16 cellular contexts compared by ENCODE assay signal in the genomic region with DNA sequence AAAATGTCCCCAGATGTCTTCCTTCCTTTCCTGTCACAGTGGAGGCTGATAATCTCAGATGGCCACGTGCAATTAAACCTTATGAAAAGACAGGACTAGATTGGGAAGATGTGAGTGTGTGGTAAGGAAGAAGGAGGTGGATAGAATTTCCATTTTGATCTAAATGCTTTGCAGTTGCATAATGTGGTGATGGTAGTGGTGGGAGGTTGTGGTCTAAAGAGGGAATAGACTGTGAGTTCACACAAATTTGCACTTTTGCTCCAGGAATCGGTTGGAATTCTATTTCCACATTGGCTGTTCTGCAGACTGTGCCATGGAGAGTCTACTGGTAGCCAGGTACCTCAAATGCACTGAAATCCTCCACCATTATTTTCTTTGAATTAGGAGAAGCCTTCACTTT.
DNase-seq lines count a peak whose midpoint lies in the region; ATAC-seq and TF ChIP-seq lines count a peak whose summit lies in the region.
"Had no signal": no experiment of that assay in that cellular context is flagged by ENCODE, and none has a peak within 500 bp of the region (broad histone marks: within the 10 kb centered on the region; RNA-seq: fewer than 3 reads in every experiment).

No MANE protein-coding gene starts in this region.

- H3K27ac Mint-ChIP-seq in CD8-positive, alpha-beta memory T cell, result peak overlapping the region in 6 of 8 donors; percentile 4 to 84 (median 22)
- H3K27ac Mint-ChIP-seq: GM23338 had no signal

- WGBS in body of pancreas, 2 donors, result 52 to 89% methylated on average over 2 of the region's 2 CpGs

- peaks cover 5% of the 10 kb centered on the region for H3K4me1 ChIP-seq in CD8-positive, alpha-beta memory T cell (ENCODE audit: insufficient read depth, low read length)
- peaks cover 98% of the 10 kb centered on the region for H3K4me1 ChIP-seq in body of pancreas
- H3K4me1 ChIP-seq in neutrophil (ENCODE audit: control insufficient read depth in 1 of 2, insufficient read depth in 1 of 2, low read depth in 1 of 2, low read length in 1 of 2), result peaks cover 22 to 40% of the 10 kb centered on the region in 2 experiments
- H3K4me1 ChIP-seq in thoracic aorta (ENCODE audit: control insufficient read depth in 1 of 2, low read depth in 2 of 2), result peaks cover 93 to 98% of the 10 kb centered on the region in 2 donors
- H3K4me1 ChIP-seq in A673 (ENCODE audit: insufficient read depth, low read length, poor library complexity, severe bottlenecking), result peaks cover 39% of the 10 kb centered on the region

- H3K27me3 ChIP-seq in CD8-positive, alpha-beta memory T cell (ENCODE audit: insufficient read depth, low read length, poor library complexity, severe bottlenecking), result no peaks in the 10 kb centered on the region
- no peaks in the 10 kb centered on the region for H3K27me3 ChIP-seq in body of pancreas
- no peaks in the 10 kb centered on the region for H3K27me3 ChIP-seq in neutrophil
- H3K27me3 ChIP-seq in thoracic aorta (replicated peaks; ENCODE audit: insufficient read depth), result no peaks in the 10 kb centered on the region
- H3K27me3 ChIP-seq in A673 (replicated peaks; ENCODE audit: insufficient read depth, low read depth, low read length, poor library complexity), result no peaks in the 10 kb centered on the region

- H3K4me3 Mint-ChIP-seq in CD8-positive, alpha-beta memory T cell, result peak overlapping the region in 4 of 7 donors; percentile 8 to 37 (median 30)
- H3K4me3 Mint-ChIP-seq: GM23338 had no signal

- BruUV-seq in A673 (replicated peaks; lab: Mats Ljungman, UMichigan), result no TSS peak

- H3K27me3 Mint-ChIP-seq in CD8-positive, alpha-beta memory T cell, result no peaks in the 10 kb centered on the region

- no peaks in the 10 kb centered on the region for H3K9me3 Mint-ChIP-seq in CD8-positive, alpha-beta memory T cell
- H3K9me3 Mint-ChIP-seq: GM23338 had no signal

- TF ChIP-seq CTCF in body of pancreas (IDR thresholded peaks at IDR 0.05) (no peak), neutrophil (IDR thresholded peaks at IDR 0.05) (no peak), thoracic aorta (IDR thresholded peaks at IDR 0.05) (no peak), A673 (conservative IDR thresholded peaks at IDR 0.05; ENCODE audit: low read depth, low read length) (no peak)

- intact Hi-C loops in body of pancreas (cut with DNase I) (no loop called here), A673 (cut with micrococcal nuclease; ENCODE audit: unreplicated experiment) (no loop called here)

- H3K27ac ChIP-seq in CD8-positive, alpha-beta memory T cell (ENCODE audit: low read depth, low read length), result no peak overlapping the region
- H3K27ac ChIP-seq in body of pancreas (peak overlapping the region; percentile 27 to 82 (median 76)), neutrophil (peak overlapping the region; percentile 80), thoracic aorta (peak overlapping the region; percentile 96 to 97), A673 (ENCODE audit: low read depth, low read length, poor library complexity, severe bottlenecking) (no peak overlapping the region)

- no peak for DNase-seq in CD8-positive, alpha-beta memory T cell
- DNase-seq in body of pancreas, result no peak
- DNase-seq in thoracic aorta (ENCODE audit: low spot score), result no peak
- DNase-seq in A673 (ENCODE audit: low spot score), result no peak
- no peak for DNase-seq in NOMO-1 treated with dmso at 0.1 percent for 144 hours (lab: John Stamatoyannopoulos, UW; ENCODE audit: unreplicated experiment)
- no peak for DNase-seq in HK-2 (ENCODE audit: unreplicated experiment)
- DNase-seq: activated CD4-positive, alpha-beta T cell treated with anti-CD3 and anti-CD28 coated beads for 48 hours; activated CD8-positive, alpha-beta memory T cell treated with anti-CD3 and anti-CD28 coated beads, Interleukin-2, amount 50 U/mL, for 4 hours; activated naive CD4-positive, alpha-beta T cell treated with Interleukin-2 at 50 U/mL for 16 hours; Caco-2; mucosa of descending colon; NCI-H1436; occipital lobe; stimulated activated CD4-positive, alpha-beta T cell treated with anti-CD3 and anti-CD28 coated beads, Interleukin-2, amount 100 ng/mL, for 48 hours had no signal

- H3K4me1 Mint-ChIP-seq in CD8-positive, alpha-beta memory T cell, result peaks cover 67 to 76% (median 68%) of the 10 kb centered on the region in 3 donors
- H3K4me1 Mint-ChIP-seq: GM23338 had no signal

- POLR2A ChIA-PET in CD8-positive, alpha-beta memory T cell (lab: Charles Lee), result interaction anchor here (0.6 kb wide), 1 partner anchor 14 kb away, joined by 6 read pairs; no protein-coding TSS in a partner anchor
- POLR2A ChIA-PET in A673 (lab: Charles Lee; ENCODE audit: low non-redundant PET), result no interaction called here

- H3K36me3 ChIP-seq in CD8-positive, alpha-beta memory T cell (ENCODE audit: insufficient read depth, low read length), result no peaks in the 10 kb centered on the region
- H3K36me3 ChIP-seq in body of pancreas (replicated peaks in 1 of 2; ENCODE audit: insufficient read depth in 1 of 2, low read depth in 2 of 2) (no peaks in the 10 kb centered on the region), neutrophil (no peaks in the 10 kb centered on the region), thoracic aorta (peaks cover 20% of the 10 kb centered on the region), A673 (ENCODE audit: insufficient read depth, low read length, poor library complexity, severe bottlenecking) (no peaks in the 10 kb centered on the region)

- ATAC-seq in body of pancreas, result no peak
- no peak for ATAC-seq in thoracic aorta (ENCODE audit: insufficient number of reproducible peaks, low FRiP score, low read depth)
- ATAC-seq: GM23338 had no signal

- no peak for TF ChIP-seq POLR2A in body of pancreas (IDR thresholded peaks at IDR 0.05)

- CTCF ChIA-PET in CD8-positive, alpha-beta memory T cell (lab: Charles Lee), result no interaction called here
- CTCF ChIA-PET in A673 (lab: Charles Lee), result no interaction called here

- peaks cover 0 to 4% (median 4%) of the 10 kb centered on the region in 3 donors for H3K36me3 Mint-ChIP-seq in CD8-positive, alpha-beta memory T cell

- H3K4me3 ChIP-seq in CD8-positive, alpha-beta memory T cell (ENCODE audit: low read length), result no peak overlapping the region
- H3K4me3 ChIP-seq in body of pancreas (no peak overlapping the region), neutrophil (ENCODE audit: low read depth in 1 of 2, low read length in 1 of 2) (no peak overlapping the region), thoracic aorta (no peak overlapping the region), A673 (ENCODE audit: low read depth, low read length, poor library complexity, severe bottlenecking) (no peak overlapping the region)
- H3K4me3 ChIP-seq: GM23338, mucosa of descending colon had no signal

- no peaks in the 10 kb centered on the region for H3K9me3 ChIP-seq in CD8-positive, alpha-beta memory T cell (ENCODE audit: low read length)
- H3K9me3 ChIP-seq in body of pancreas (no peaks in the 10 kb centered on the region), neutrophil (no peaks in the 10 kb centered on the region), thoracic aorta (no peaks in the 10 kb centered on the region), A673 (ENCODE audit: low read depth, low read length, poor library complexity, severe bottlenecking) (no peaks in the 10 kb centered on the region)
- H3K9me3 ChIP-seq: Caco-2, mucosa of descending colon had no signal

Comparison
In these comparisons a context has a peak if more than half of its experiments do, and no peak if none do; other contexts are left out.
1. H3K27ac ChIP-seq: peak in body of pancreas (4 of 4), neutrophil (single experiment) and thoracic aorta (2 of 2); none in CD8-positive, alpha-beta memory T cell (single experiment) and A673 (single experiment).